ENCODE assay signal across 19 cellular contexts in genomic region chr15:101305820-101306255, GRCh38.
"Had no signal": no experiment of that assay in that cellular context is flagged by ENCODE, and none has a peak within 500 bp of the region (broad histone marks: within the 10 kb centered on the region; RNA-seq: fewer than 3 reads in every experiment).

No MANE protein-coding gene starts in this region.

- H3K36me3 ChIP-seq: brain microvascular endothelial cell, tibial artery had no signal

- H3K27me3 Mint-ChIP-seq: activated CD4-positive, alpha-beta memory T cell treated with anti-CD3 and anti-CD28 coated beads for 36 hours had no signal

- H3K4me1 ChIP-seq: tibial artery had no signal

- H3K27me3 ChIP-seq: brain microvascular endothelial cell had no signal

- FAIRE-seq: small intestine had no signal

- H3K27ac ChIP-seq: brain microvascular endothelial cell, SK-N-MC, tibial artery had no signal

- H3K36me3 Mint-ChIP-seq: activated CD4-positive, alpha-beta memory T cell treated with anti-CD3 and anti-CD28 coated beads for 36 hours had no signal

- H3K27ac Mint-ChIP-seq: activated CD4-positive, alpha-beta memory T cell treated with anti-CD3 and anti-CD28 coated beads for 36 hours had no signal

- H3K9me3 ChIP-seq: tibial artery had no signal

- H3K9me3 Mint-ChIP-seq: activated CD4-positive, alpha-beta memory T cell treated with anti-CD3 and anti-CD28 coated beads for 36 hours had no signal

- H3K4me3 ChIP-seq: lung, SK-N-MC, tibial artery had no signal

- H3K4me3 Mint-ChIP-seq: activated CD4-positive, alpha-beta memory T cell treated with anti-CD3 and anti-CD28 coated beads for 36 hours had no signal

- DNase-seq: activated CD4-positive, alpha-beta memory T cell treated with anti-CD3 and anti-CD28 coated beads for 36 hours; activated CD4-positive, alpha-beta T cell treated with anti-CD3 and anti-CD28 coated beads for 1 hour; activated naive CD4-positive, alpha-beta T cell; anterior cingulate cortex; brain microvascular endothelial cell; cortex of kidney; effector CD8-positive, alpha-beta T cell; foreskin fibroblast; glutamatergic neuron; midbrain; retina; small intestine; stimulated activated CD4-positive, alpha-beta T cell treated with anti-CD3 and anti-CD28 coated beads, Interleukin-4, amount 100 ng/mL, for 24 hours; stimulated activated naive CD4-positive, alpha-beta T cell; T-helper 1 cell; T1000; tibial artery had no signal
